In genomic region chr4:147318581-147318980, GRCh38 we compare ENCODE assay signal across 29 cellular contexts.
DNase-seq lines count a peak whose midpoint lies in the region; ATAC-seq, FAIRE-seq and TF ChIP-seq lines count a peak whose summit lies in the region.
"Had no signal": no experiment of that assay in that cellular context is flagged by ENCODE, and none has a peak within 500 bp of the region (broad histone marks: within the 10 kb centered on the region; RNA-seq: fewer than 3 reads in every experiment).

No MANE protein-coding gene starts in this region.

- H3K9me3 Mint-ChIP-seq in astrocyte (ENCODE audit: unreplicated experiment): no peaks in the 10 kb centered on the region
- H3K9me3 Mint-ChIP-seq: activated naive CD8-positive, alpha-beta T cell treated with anti-CD3 and anti-CD28 coated beads for 36 hours; stimulated activated memory B cell treated with anti-CD40 and anti-IgM and Interleukin-4, amounts not matched to agents 10 μg/mL and 1 μg/mL and 100 μg/mL, for 72 hours had no signal

- in situ Hi-C loops in IMR-90 (cut with MboI; ENCODE audit: low sequenced_read_pairs): no loop called here

- H3K27me3 ChIP-seq in IMR-90 (ENCODE audit: control insufficient read depth, insufficient read depth, low read length): no peaks in the 10 kb centered on the region
- no peaks in the 10 kb centered on the region for H3K27me3 ChIP-seq in astrocyte (ENCODE audit: insufficient read depth, low read length)
- H3K27me3 ChIP-seq: ascending aorta, dorsolateral prefrontal cortex, transverse colon had no signal

- peak overlapping the region; percentile 82 for H2BK5ac ChIP-seq in IMR-90 (ENCODE audit: low read depth, low read length, poor library complexity, severe bottlenecking)

- no peak overlapping the region for H3K23ac ChIP-seq in IMR-90 (ENCODE audit: low read depth, low read length)

- H4K20me1 ChIP-seq in IMR-90 (ENCODE audit: insufficient read depth, low read length): no peaks in the 10 kb centered on the region
- H4K20me1 ChIP-seq in astrocyte (ENCODE audit: insufficient read depth, low read length): no peaks in the 10 kb centered on the region

- TF ChIP-seq RAD21 in IMR-90 (IDR thresholded peaks at IDR 0.05; ENCODE audit: low read length): no peak

- peaks cover 2% of the 10 kb centered on the region; the same call in 1 of the 2 replicates for H3K4me1 ChIP-seq in IMR-90 (ENCODE audit: control insufficient read depth, insufficient read depth, low read length)
- H3K4me1 ChIP-seq in astrocyte (ENCODE audit: insufficient read depth, low read length): no peaks in the 10 kb centered on the region
- H3K4me1 ChIP-seq: ascending aorta, transverse colon had no signal

- H2AK5ac ChIP-seq in IMR-90 (ENCODE audit: low read depth, low read length): no peak overlapping the region

- no peaks in the 10 kb centered on the region for H3K9me3 ChIP-seq in IMR-90 (ENCODE audit: control insufficient read depth, insufficient read depth, low read length)
- no peaks in the 10 kb centered on the region for H3K9me3 ChIP-seq in astrocyte (ENCODE audit: insufficient read depth, low read depth, low read length)
- H3K9me3 ChIP-seq: ascending aorta, transverse colon had no signal

- TF ChIP-seq CTCF in IMR-90 (conservative IDR thresholded peaks at IDR 0.05; ENCODE audit: low read depth, low read length) (no peak), astrocyte (IDR thresholded peaks at IDR 0.05; ENCODE audit: insufficient read depth, low read depth, low read length) (no peak)

- H2AK9ac ChIP-seq in IMR-90 (replicated peaks; ENCODE audit: low read depth, low read length, poor library complexity): no peak overlapping the region

- dilution Hi-C loops in IMR-90 (cut with HindIII; ENCODE audit: low sequenced_read_pairs, unreplicated experiment): no loop called here

- H3K4me1 Mint-ChIP-seq in astrocyte (ENCODE audit: low read depth, unreplicated experiment): peaks cover 2% of the 10 kb centered on the region
- H3K4me1 Mint-ChIP-seq: activated naive CD8-positive, alpha-beta T cell treated with anti-CD3 and anti-CD28 coated beads for 36 hours; central memory CD8-positive, alpha-beta T cell; naive thymus-derived CD4-positive, alpha-beta T cell; stimulated activated memory B cell treated with anti-CD40 and anti-IgM and Interleukin-4, amounts not matched to agents 10 μg/mL and 1 μg/mL and 100 μg/mL, for 72 hours; WTC11 had no signal

- peak overlapping the region; percentile 91; the same call in 1 of the 2 replicates for H3K4me2 ChIP-seq in IMR-90 (ENCODE audit: low read depth, low read length)
- H3K4me2 ChIP-seq in astrocyte (ENCODE audit: low read length): no peak overlapping the region

- no CpG with 5 or more reads among the region's 3 CpGs for WGBS in IMR-90 (ENCODE audit: extremely low coverage in 2 of 2, insufficient read length in 1 of 2), 2 experiments

- H4K5ac ChIP-seq in IMR-90 (ENCODE audit: low read depth, low read length): 0 out of 2 replicates have a peak overlapping the region, but pooled peaks have one; percentile 39

- H3K4me3 Mint-ChIP-seq in astrocyte (ENCODE audit: unreplicated experiment): no peak overlapping the region
- H3K4me3 Mint-ChIP-seq: activated naive CD8-positive, alpha-beta T cell treated with anti-CD3 and anti-CD28 coated beads for 36 hours; central memory CD8-positive, alpha-beta T cell; naive thymus-derived CD4-positive, alpha-beta T cell; stimulated activated memory B cell treated with anti-CD40 and anti-IgM and Interleukin-4, amounts not matched to agents 10 μg/mL and 1 μg/mL and 100 μg/mL, for 72 hours; WTC11 had no signal

- no peaks in the 10 kb centered on the region for H3K27me3 Mint-ChIP-seq in astrocyte (ENCODE audit: low read depth, unreplicated experiment)
- H3K27me3 Mint-ChIP-seq: activated naive CD8-positive, alpha-beta T cell treated with anti-CD3 and anti-CD28 coated beads for 36 hours; central memory CD8-positive, alpha-beta T cell; stimulated activated memory B cell treated with anti-CD40 and anti-IgM and Interleukin-4, amounts not matched to agents 10 μg/mL and 1 μg/mL and 100 μg/mL, for 72 hours had no signal

- no peak overlapping the region for H3K27ac Mint-ChIP-seq in astrocyte (ENCODE audit: unreplicated experiment)
- H3K27ac Mint-ChIP-seq: activated naive CD8-positive, alpha-beta T cell treated with anti-CD3 and anti-CD28 coated beads for 36 hours; naive thymus-derived CD4-positive, alpha-beta T cell; stimulated activated memory B cell treated with anti-CD40 and anti-IgM and Interleukin-4, amounts not matched to agents 10 μg/mL and 1 μg/mL and 100 μg/mL, for 72 hours; WTC11 had no signal

- CTCF ChIA-PET in IMR-90 (lab: Yijun Ruan, JAX): no interaction called here

- H2BK120ac ChIP-seq in IMR-90 (ENCODE audit: low read depth, low read length): peak overlapping the region; percentile 83

- POLR2A ChIA-PET in IMR-90 (lab: Charles Lee; ENCODE audit: unreplicated experiment): no interaction called here

- peak overlapping the region; percentile 61 for H4K91ac ChIP-seq in IMR-90 (ENCODE audit: insufficient read depth, low read depth, low read length)

- no peak for TF ChIP-seq POLR2A in IMR-90 (IDR thresholded peaks at IDR 0.05; ENCODE audit: low read depth, low read length)

- H3K4me3 ChIP-seq in IMR-90 (ENCODE audit: insufficient read depth, low read depth, low read length) (no peak overlapping the region), astrocyte (ENCODE audit: insufficient read depth, low read depth, low read length) (no peak overlapping the region)
- H3K4me3 ChIP-seq: ascending aorta, dorsolateral prefrontal cortex, transverse colon had no signal

- peak overlapping the region in 1 of 2 experiments; percentile 61; a peak in 2 of 4 replicates for H4K8ac ChIP-seq in IMR-90 (ENCODE audit: low read depth in 2 of 2, low read length in 2 of 2)

- FAIRE-seq in astrocyte (lab: Jason Lieb, UNC): no peak
- FAIRE-seq: G401.6, islet of Langerhans had no signal

- DNase-seq in IMR-90 (peak; percentile 68), astrocyte (ENCODE audit: low read depth) (peak; percentile 73), fibroblast of peridontal ligament (ENCODE audit: extremely low read depth) (peak; percentile 85), NCI-H446 (lab: John Stamatoyannopoulos, UW) (no peak), HPDE6-E6E7 (ENCODE audit: extremely low spot score) (no peak)
- DNase-seq in activated CD4-positive, CD25-positive, alpha-beta regulatory T cell (lab: John Stamatoyannopoulos, UW): no peak
- DNase-seq: activated CD4-positive, alpha-beta T cell treated with anti-CD3 and anti-CD28 coated beads, Interleukin-2, amount 50 U/mL, for 1 hour; activated effector memory CD4-positive, alpha-beta T cell treated with Interleukin-2 at 50 U/mL for 16 hours; activated naive CD8-positive, alpha-beta T cell treated with anti-CD3 and anti-CD28 coated beads for 36 hours; activated T-cell treated with anti-CD3 and anti-CD28 coated beads, Interleukin-2, amount 50 U/mL, for 1 hour; COR-L47; DMS53; dorsolateral prefrontal cortex; naive thymus-derived CD4-positive, alpha-beta T cell; NCI-H1092; NCI-H1694; NCI-H446 treated with DMSO at 0.1 percent for 48 hours; NCI-H82; transverse colon had no signal

- H3K36me3 Mint-ChIP-seq in astrocyte (ENCODE audit: low read depth, unreplicated experiment): no peaks in the 10 kb centered on the region
- H3K36me3 Mint-ChIP-seq: activated naive CD8-positive, alpha-beta T cell treated with anti-CD3 and anti-CD28 coated beads for 36 hours; naive thymus-derived CD4-positive, alpha-beta T cell; stimulated activated memory B cell treated with anti-CD40 and anti-IgM and Interleukin-4, amounts not matched to agents 10 μg/mL and 1 μg/mL and 100 μg/mL, for 72 hours; WTC11 had no signal

- H2BK20ac ChIP-seq in IMR-90 (ENCODE audit: low read depth, low read length): peak overlapping the region; percentile 63; the same call in 1 of the 2 replicates

- H3K18ac ChIP-seq in IMR-90 (ENCODE audit: low read depth, low read length): peak overlapping the region; percentile 96

- H3K36me3 ChIP-seq in IMR-90 (ENCODE audit: control insufficient read depth, insufficient read depth, low read length): no peaks in the 10 kb centered on the region
- no peaks in the 10 kb centered on the region for H3K36me3 ChIP-seq in astrocyte (ENCODE audit: insufficient read depth, low read length)
- H3K36me3 ChIP-seq: ascending aorta, transverse colon had no signal

- no peak overlapping the region for H3K56ac ChIP-seq in IMR-90 (ENCODE audit: extremely low read depth, insufficient read depth, low read length)

- no peaks in the 10 kb centered on the region for H3K79me2 ChIP-seq in astrocyte (ENCODE audit: insufficient read depth, low read length)

- H3K79me1 ChIP-seq in IMR-90 (ENCODE audit: low read depth in 1 of 2, low read length in 2 of 2): no peaks in the 10 kb centered on the region

- H2BK15ac ChIP-seq in IMR-90 (ENCODE audit: low read depth, low read length): peak overlapping the region; percentile 31; the same call in 1 of the 3 replicates

- intact Hi-C loops in IMR-90 (cut with micrococcal nuclease): loop anchor here (5.0 to 10.0 kb wide), 2 partner anchors 164 to 266 kb away; partner anchors contain the start of gene EDNRA

- H3K27ac ChIP-seq in IMR-90 (ENCODE audit: insufficient read depth, low read length): peak overlapping the region; percentile 59; the same call in 1 of the 2 replicates
- no peak overlapping the region for H3K27ac ChIP-seq in astrocyte (ENCODE audit: low read depth, low read length)
- H3K27ac ChIP-seq: ascending aorta, C4-2B, dorsolateral prefrontal cortex, transverse colon had no signal

- no peak overlapping the region for H3K4ac ChIP-seq in IMR-90 (ENCODE audit: low read depth, low read length)

- H2AFZ ChIP-seq in IMR-90 (replicated peaks; ENCODE audit: low read length, poor library complexity) (no peak overlapping the region), astrocyte (ENCODE audit: low read depth, low read length) (no peak overlapping the region)

- BruUV-seq in IMR-90 (replicated peaks; lab: Mats Ljungman, UMichigan): no TSS peak

- no peaks in the 10 kb centered on the region for H3K9me1 ChIP-seq in IMR-90 (ENCODE audit: insufficient read depth, low read length)

- H3K14ac ChIP-seq in IMR-90 (replicated peaks; ENCODE audit: low read depth, low read length): peak overlapping the region; percentile 48; the same call in 1 of the 2 replicates

- H3K9ac ChIP-seq in IMR-90 (ENCODE audit: low read depth, low read length): no peak overlapping the region
- H3K9ac ChIP-seq in astrocyte (ENCODE audit: low read length): no peak overlapping the region

- ATAC-seq in IMR-90 (ENCODE audit: low read depth): peak; percentile 90
- no peak for ATAC-seq in HG02678 (IDR thresholded peaks at IDR 0.05; ENCODE audit: unreplicated experiment)
- ATAC-seq: HCT116; left lobe of liver; naive thymus-derived CD4-positive, alpha-beta T cell; stimulated activated memory B cell treated with anti-CD40 and anti-IgM and Interleukin-4, amounts not matched to agents 10 μg/mL and 1 μg/mL and 100 μg/mL, for 72 hours; WTC11 had no signal

TF ChIP-seq in IMR-90, 13 proteins besides CTCF, POLR2A, EP300 and RAD21:
- TF ChIP-seq RFX5 (IDR thresholded peaks at IDR 0.05; ENCODE audit: low read depth, low read length): no peak
- TF ChIP-seq SMC3 (IDR thresholded peaks at IDR 0.05; ENCODE audit: low read depth, low read length): no peak

Comparison
In these comparisons a context has a peak if more than half of its experiments do, and no peak if none do; other contexts are left out.
1. DNase-seq: peak in IMR-90 (single experiment), astrocyte (single experiment) and fibroblast of peridontal ligament (single experiment); none in activated CD4-positive, CD25-positive, alpha-beta regulatory T cell (0 of 4), NCI-H446 (0 of 2) and HPDE6-E6E7 (single experiment).